In genomic region chr6:105489213-105489525, GRCh38 we compare ENCODE assay signal across 18 cellular contexts.
A peak's percentile ranks its signal among the peaks of the same experiment; 100 is the strongest.
DNase-seq lines count a peak whose midpoint lies in the region; ATAC-seq and TF ChIP-seq lines count a peak whose summit lies in the region.
"Had no signal": no experiment of that assay in that cellular context is flagged by ENCODE, and none has a peak within 500 bp of the region (broad histone marks: within the 10 kb centered on the region; RNA-seq: fewer than 3 reads in every experiment).

No MANE protein-coding gene starts in this region.

- peak overlapping the region; percentile 41 for H3K4me2 ChIP-seq in hepatocyte

- H3K27ac ChIP-seq in hepatocyte = peak overlapping the region; percentile 79
- H3K27ac ChIP-seq in transverse colon = peak overlapping the region; percentile 34 to 44 (median 42)
- H3K27ac ChIP-seq: C4-2B had no signal

- no peaks in the 10 kb centered on the region for H4K20me1 ChIP-seq in hepatocyte (ENCODE audit: insufficient read depth, poor library complexity, severe bottlenecking)

- no peaks in the 10 kb centered on the region for H3K27me3 Mint-ChIP-seq in activated CD8-positive, alpha-beta memory T cell treated with anti-CD3 and anti-CD28 coated beads, Interleukin-2, amount 10 ng/mL, durations not matched to agents 7 days and 5 days

- in situ Hi-C loops in transverse colon (cut with MboI; ENCODE audit: low pct_ligation_motif_present in 1 of 4, low pct_unique_long_range_greater_than_20kb in 1 of 4, low sequenced_read_pairs in 3 of 4) = loop anchor here (25.0 kb wide), 6 partner anchors 248 to 798 kb away; partner anchors contain the start of gene PRDM1 (in 1 of the 4)

- no peak for DNase-seq in activated CD8-positive, alpha-beta memory T cell treated with anti-CD3 and anti-CD28 coated beads, Interleukin-2, amount 10 ng/mL, durations not matched to agents 7 days and 5 days
- no peak for DNase-seq in activated CD8-positive, alpha-beta memory T cell treated with anti-CD3 and anti-CD28 coated beads, Interleukin-2, amount 50 U/mL, for 48 hours
- DNase-seq in adipocyte (ENCODE audit: low read depth) (peak; percentile 66), hepatocyte (ENCODE audit: low spot score) (no peak), transverse colon (no peak), COR-L47 (lab: John Stamatoyannopoulos, UW) (no peak), DMS153 treated with DMSO at 0.1 percent for 48 hours (lab: John Stamatoyannopoulos, UW; ENCODE audit: unreplicated experiment) (no peak)
- DNase-seq: activated naive CD4-positive, alpha-beta T cell treated with anti-CD3 and anti-CD28 coated beads, Interleukin-2, amount 10 ng/mL, durations not matched to agents 7 days and 5 days; activated T-cell treated with anti-CD3 and anti-CD28 coated beads for 4 hours; left colon; NCI-H2107; NCI-H748 treated with DMSO at 0.1 percent for 48 hours; stimulated activated naive CD4-positive, alpha-beta T cell; T-helper 2 cell had no signal

- 76% methylated on average over 2 of the region's 2 CpGs for WGBS in hepatocyte (ENCODE audit: low lambda C conversion rate, missing lambda C conversion rate)
- WGBS in transverse colon (ENCODE audit: low coverage in 1 of 2), 2 donors = 79 to 86% methylated on average over 2 of the region's 2 CpGs

- H3K79me2 ChIP-seq in hepatocyte = no peaks in the 10 kb centered on the region

- intact Hi-C loops in transverse colon (cut with DNase I; ENCODE audit: low total_unique reads) = no loop called here

- no peaks in the 10 kb centered on the region for H3K9me2 ChIP-seq in hepatocyte (replicated peaks; ENCODE audit: insufficient read depth)

- H3K4me1 Mint-ChIP-seq in activated CD8-positive, alpha-beta memory T cell treated with anti-CD3 and anti-CD28 coated beads, Interleukin-2, amount 10 ng/mL, durations not matched to agents 7 days and 5 days = peaks cover 74% of the 10 kb centered on the region

- TF ChIP-seq CTCF in hepatocyte (IDR thresholded peaks at IDR 0.05; ENCODE audit: poor library complexity) (no peak), transverse colon (IDR thresholded peaks at IDR 0.05) (no peak)

- no peak overlapping the region for H3K4me3 Mint-ChIP-seq in activated CD8-positive, alpha-beta memory T cell treated with anti-CD3 and anti-CD28 coated beads, Interleukin-2, amount 10 ng/mL, durations not matched to agents 7 days and 5 days
- H3K4me3 Mint-ChIP-seq: activated naive CD4-positive, alpha-beta T cell treated with anti-CD3 and anti-CD28 coated beads, Interleukin-2, amount 10 ng/mL, durations not matched to agents 7 days and 5 days had no signal

- peak overlapping the region; percentile 58 for H3K4me3 ChIP-seq in adipocyte (ENCODE audit: low read length)
- H3K4me3 ChIP-seq in hepatocyte = no peak overlapping the region
- no peak overlapping the region for H3K4me3 ChIP-seq in transverse colon

- no peak for TF ChIP-seq EP300 in transverse colon (IDR thresholded peaks at IDR 0.05; ENCODE audit: low read depth)

- H3K27ac Mint-ChIP-seq in activated CD8-positive, alpha-beta memory T cell treated with anti-CD3 and anti-CD28 coated beads, Interleukin-2, amount 10 ng/mL, durations not matched to agents 7 days and 5 days = peak overlapping the region; percentile 3
- H3K27ac Mint-ChIP-seq: activated naive CD4-positive, alpha-beta T cell treated with anti-CD3 and anti-CD28 coated beads, Interleukin-2, amount 10 ng/mL, durations not matched to agents 7 days and 5 days had no signal

- no peaks in the 10 kb centered on the region for H3K36me3 ChIP-seq in adipocyte (ENCODE audit: control insufficient read depth, insufficient read depth, low read length, severe bottlenecking)
- no peaks in the 10 kb centered on the region for H3K36me3 ChIP-seq in hepatocyte (replicated peaks; ENCODE audit: insufficient read depth, low read depth)
- H3K36me3 ChIP-seq in transverse colon = no peaks in the 10 kb centered on the region

- H3K36me3 Mint-ChIP-seq in activated CD8-positive, alpha-beta memory T cell treated with anti-CD3 and anti-CD28 coated beads, Interleukin-2, amount 10 ng/mL, durations not matched to agents 7 days and 5 days = peaks cover 44% of the 10 kb centered on the region
- H3K36me3 Mint-ChIP-seq: activated naive CD4-positive, alpha-beta T cell treated with anti-CD3 and anti-CD28 coated beads, Interleukin-2, amount 10 ng/mL, durations not matched to agents 7 days and 5 days; brain had no signal

- H3K27me3 ChIP-seq in adipocyte (replicated peaks; ENCODE audit: control insufficient read depth, insufficient read depth, low read length) (no peaks in the 10 kb centered on the region), hepatocyte (no peaks in the 10 kb centered on the region), transverse colon (no peaks in the 10 kb centered on the region)

- CTCF ChIA-PET in activated CD8-positive, alpha-beta memory T cell treated with anti-CD3 and anti-CD28 coated beads, Interleukin-2, amount 10 ng/mL, durations not matched to agents 7 days and 5 days (lab: Charles Lee) = interaction anchor here (3.7 kb wide), 1 partner anchor 157 kb away, joined by 15 read pairs; no protein-coding TSS in a partner anchor

- H3K9ac ChIP-seq in adipocyte (ENCODE audit: low read length) = peak overlapping the region; percentile 5

- H2AFZ ChIP-seq in hepatocyte = peak overlapping the region; percentile 3

- H3K9me3 ChIP-seq in adipocyte (ENCODE audit: control insufficient read depth, low read length) = no peaks in the 10 kb centered on the region
- no peaks in the 10 kb centered on the region for H3K9me3 ChIP-seq in hepatocyte (ENCODE audit: low read depth)
- no peaks in the 10 kb centered on the region for H3K9me3 ChIP-seq in transverse colon

- H3K9me3 Mint-ChIP-seq in activated CD8-positive, alpha-beta memory T cell treated with anti-CD3 and anti-CD28 coated beads, Interleukin-2, amount 10 ng/mL, durations not matched to agents 7 days and 5 days (ENCODE audit: low read depth) = peaks cover 6% of the 10 kb centered on the region
- H3K9me3 Mint-ChIP-seq: activated naive CD4-positive, alpha-beta T cell treated with anti-CD3 and anti-CD28 coated beads, Interleukin-2, amount 10 ng/mL, durations not matched to agents 7 days and 5 days; brain had no signal

- H3K4me1 ChIP-seq in adipocyte (ENCODE audit: control insufficient read depth, insufficient read depth, low read length) = peaks cover 24% of the 10 kb centered on the region
- peaks cover 56% of the 10 kb centered on the region for H3K4me1 ChIP-seq in hepatocyte (ENCODE audit: insufficient read depth)
- peaks cover 0 to 32% (median 4%) of the 10 kb centered on the region in 4 donors for H3K4me1 ChIP-seq in transverse colon

- no peak for TF ChIP-seq POLR2A in transverse colon (IDR thresholded peaks at IDR 0.05)

- ATAC-seq in activated CD8-positive, alpha-beta memory T cell treated with anti-CD3 and anti-CD28 coated beads, Interleukin-2, amount 10 ng/mL, durations not matched to agents 7 days and 5 days = no peak
- ATAC-seq in GM18907 (IDR thresholded peaks at IDR 0.05; ENCODE audit: unreplicated experiment) = no peak
- ATAC-seq: esophagus mucosa, left colon had no signal
